1 cellular context compared by ENCODE assay signal in genomic region chr16:67198238-67198734, GRCh38.
A peak's percentile ranks its signal among the peaks of the same experiment; 100 is the strongest.
TF ChIP-seq lines count a peak whose summit lies in the region.

No MANE protein-coding gene starts in this region.

TF ChIP-seq in IMR-90, 13 proteins besides CTCF, POLR2A, EP300 and RAD21:
- TF ChIP-seq MXI1 (IDR thresholded peaks at IDR 0.05; ENCODE audit: borderline replicate concordance, low read depth, low read length) (no peak), SMC3 (IDR thresholded peaks at IDR 0.05; ENCODE audit: low read depth, low read length) (peak; percentile 45), BHLHE40 (IDR thresholded peaks at IDR 0.05; ENCODE audit: low read depth, low read length) (no peak), CHD1 (IDR thresholded peaks at IDR 0.05; ENCODE audit: low read depth, low read length) (no peak), NFE2L2 (IDR thresholded peaks at IDR 0.05; ENCODE audit: low read depth, low read length) (no peak)
